8 cellular contexts compared by ENCODE assay signal in the genomic region with DNA sequence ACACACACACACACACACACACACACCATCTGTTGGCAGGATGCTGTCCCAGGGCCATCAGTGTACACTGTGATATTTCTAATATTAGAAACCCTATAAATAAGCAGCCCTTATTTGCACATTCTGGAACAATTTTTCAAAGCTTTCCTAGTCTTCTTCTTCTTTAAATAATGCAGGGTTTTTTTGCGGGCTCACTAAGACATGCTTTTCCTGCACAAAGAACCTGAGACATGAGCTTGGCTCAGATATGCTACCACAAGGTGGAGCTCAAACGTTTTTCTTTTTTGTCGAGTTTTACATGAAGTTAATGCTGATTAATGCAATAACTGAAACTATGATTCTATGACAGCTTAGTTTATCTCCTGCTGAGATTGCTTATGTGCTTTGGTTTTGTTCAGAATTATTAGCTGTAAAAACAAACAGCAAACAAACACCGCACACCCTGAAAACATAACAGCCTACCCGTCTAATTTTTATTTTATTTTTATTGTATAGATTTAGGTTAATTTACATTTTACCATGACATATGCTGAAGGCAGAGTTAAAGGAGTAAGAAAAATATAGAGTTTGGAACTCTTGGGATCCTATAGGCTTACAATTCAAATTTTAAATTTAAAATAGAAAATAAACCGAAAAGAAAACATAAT.
DNase-seq lines count a peak whose midpoint lies in the region; ATAC-seq, FAIRE-seq and TF ChIP-seq lines count a peak whose summit lies in the region.

No MANE protein-coding gene starts in this region.

- H3K4me2 ChIP-seq in A549, result peak overlapping the region; percentile 26
- H3K4me2 ChIP-seq in hepatocyte, result peak overlapping the region; percentile 44

- H3K9me3 ChIP-seq in A549, result no peaks in the 10 kb centered on the region
- H3K9me3 ChIP-seq in hepatocyte (ENCODE audit: low read depth), result no peaks in the 10 kb centered on the region

- DNase-seq in A549 (ENCODE audit: low read depth in 1 of 2, low spot score in 1 of 2), result peak; percentile 66 to 92
- DNase-seq in GM10248 (ENCODE audit: extremely low spot score), result peak; percentile 31
- DNase-seq in Kasumi-1 (lab: John Stamatoyannopoulos, UW), result peak; percentile 24 to 55
- peak; percentile 79 for DNase-seq in amniotic stem cell (lab: John Stamatoyannopoulos, UW)
- DNase-seq in hepatocyte (ENCODE audit: low spot score), result peak; percentile 74
- DNase-seq in stimulated activated effector memory CD8-positive, alpha-beta T cell treated with anti-CD3 and anti-CD28 coated beads, Interleukin-12 subunit alpha, Interleukin-12 subunit beta, amount 100 ng/mL, for 72 hours (ENCODE audit: low spot score in 2 of 2), result no peak
- no peak for DNase-seq in stimulated activated CD4-positive, alpha-beta T cell treated with anti-CD3 and anti-CD28 coated beads, Interleukin-2, amount 100 ng/mL, for 24 hours

- H2AFZ ChIP-seq in hepatocyte, result no peak overlapping the region

- 3% methylated on average over 6 of the region's 6 CpGs for WGBS in A549 (ENCODE audit: missing lambda C conversion rate)
- 48% methylated on average over 6 of the region's 6 CpGs for whole genome bisulfite sequencing in hepatocyte (ENCODE audit: low lambda C conversion rate, missing lambda C conversion rate)

- H3K79me2 ChIP-seq in hepatocyte, result no peaks in the 10 kb centered on the region

- H3K4me1 Mint-ChIP-seq in stimulated activated effector memory CD8-positive, alpha-beta T cell treated with anti-CD3 and anti-CD28 coated beads, Interleukin-12 subunit alpha, Interleukin-12 subunit beta, amount 100 ng/mL, for 72 hours, result no peaks in the 10 kb centered on the region

- TF ChIP-seq EP300 in A549 (IDR thresholded peaks at IDR 0.05), result no peak

- TF ChIP-seq POLR2A in A549 (IDR thresholded peaks at IDR 0.05; ENCODE audit: low read length), result no peak

- H3K9me3 Mint-ChIP-seq in stimulated activated effector memory CD8-positive, alpha-beta T cell treated with anti-CD3 and anti-CD28 coated beads, Interleukin-12 subunit alpha, Interleukin-12 subunit beta, amount 100 ng/mL, for 72 hours, result no peaks in the 10 kb centered on the region

- peak; percentile 82 for TF ChIP-seq CTCF in A549 (IDR thresholded peaks at IDR 0.05)
- TF ChIP-seq CTCF in GM10248 (IDR thresholded peaks at IDR 0.05; ENCODE audit: control extremely low read depth, extremely low read depth, low read depth, missing control alignments), result peak; percentile 52
- peak; percentile 83 for TF ChIP-seq CTCF in hepatocyte (IDR thresholded peaks at IDR 0.05; ENCODE audit: poor library complexity)

- TF ChIP-seq RAD21 in A549 (conservative IDR thresholded peaks at IDR 0.05 in 1 of 2, IDR thresholded peaks at IDR 0.05 in 1 of 2), result peak; percentile 80 to 82

- no peaks in the 10 kb centered on the region for H4K20me1 ChIP-seq in hepatocyte (ENCODE audit: insufficient read depth, poor library complexity, severe bottlenecking)

- no peaks in the 10 kb centered on the region for H3K36me3 Mint-ChIP-seq in stimulated activated effector memory CD8-positive, alpha-beta T cell treated with anti-CD3 and anti-CD28 coated beads, Interleukin-12 subunit alpha, Interleukin-12 subunit beta, amount 100 ng/mL, for 72 hours

- ATAC-seq in A549 (peak; percentile 75), GM21737 (IDR thresholded peaks at IDR 0.05; ENCODE audit: unreplicated experiment) (no peak)
- peak; percentile 39 for ATAC-seq in stimulated activated effector memory CD8-positive, alpha-beta T cell treated with anti-CD3 and anti-CD28 coated beads, Interleukin-12 subunit alpha, Interleukin-12 subunit beta, amount 100 ng/mL, for 72 hours

- H3K27me3 ChIP-seq in hepatocyte, result no peaks in the 10 kb centered on the region

- H3K4me1 ChIP-seq in A549 (peaks cover 43% of the 10 kb centered on the region), hepatocyte (ENCODE audit: insufficient read depth) (peaks cover 20% of the 10 kb centered on the region)

- peak; percentile 97 for FAIRE-seq in A549 (lab: Jason Lieb, UNC)

- H3K4me3 ChIP-seq in A549 (no peak overlapping the region), hepatocyte (no peak overlapping the region)

- no peak overlapping the region for H3K4me3 Mint-ChIP-seq in stimulated activated effector memory CD8-positive, alpha-beta T cell treated with anti-CD3 and anti-CD28 coated beads, Interleukin-12 subunit alpha, Interleukin-12 subunit beta, amount 100 ng/mL, for 72 hours

- POLR2A ChIA-PET in A549 (lab: Yijun Ruan, JAX) (interaction anchor here (0.5 to 1.9 kb wide), 5 partner anchors 61 to 342 kb away, joined by 3 to 8 read pairs (median 3); no protein-coding TSS in a partner anchor), GM10248 (lab: Yijun Ruan, JAX) (no interaction called here)

- no peaks in the 10 kb centered on the region for H3K9me2 ChIP-seq in hepatocyte (replicated peaks; ENCODE audit: insufficient read depth)

- H3K36me3 ChIP-seq in hepatocyte (replicated peaks; ENCODE audit: insufficient read depth, low read depth), result no peaks in the 10 kb centered on the region

- H3K27ac Mint-ChIP-seq in stimulated activated effector memory CD8-positive, alpha-beta T cell treated with anti-CD3 and anti-CD28 coated beads, Interleukin-12 subunit alpha, Interleukin-12 subunit beta, amount 100 ng/mL, for 72 hours, result no peak overlapping the region

- CTCF ChIA-PET in A549 (lab: Yijun Ruan, JAX), result interaction anchor here (0.6 to 5.9 kb wide), 48 partner anchors 9 to 826 kb away, joined by 3 to 54 read pairs (median 5); no protein-coding TSS in a partner anchor
- CTCF ChIA-PET in GM10248 (lab: Yijun Ruan, JAX), result interaction anchor here (0.8 to 2.0 kb wide), 16 partner anchors 9 to 818 kb away, joined by 3 to 8 read pairs (median 4); no protein-coding TSS in a partner anchor

- peak overlapping the region; percentile 92 to 93 for H3K27ac ChIP-seq in A549
- H3K27ac ChIP-seq in hepatocyte, result peak overlapping the region; percentile 80

TF ChIP-seq in A549, 52 proteins besides CTCF, POLR2A, EP300 and RAD21:
- TF ChIP-seq MAFK (IDR thresholded peaks at IDR 0.05; ENCODE audit: partially characterized antibody) (peak; percentile 99), SMC3 (IDR thresholded peaks at IDR 0.05) (peak; percentile 87), HOXB13 (CRISPR knock-in tag; IDR thresholded peaks at IDR 0.05; ENCODE audit: low read depth) (no peak), CEBPB (IDR thresholded peaks at IDR 0.05) (0 out of 4 replicates have a peak, but pooled peaks of 1 of the 2 experiments have one; percentile 29)
- TF ChIP-seq, protein P1, sequence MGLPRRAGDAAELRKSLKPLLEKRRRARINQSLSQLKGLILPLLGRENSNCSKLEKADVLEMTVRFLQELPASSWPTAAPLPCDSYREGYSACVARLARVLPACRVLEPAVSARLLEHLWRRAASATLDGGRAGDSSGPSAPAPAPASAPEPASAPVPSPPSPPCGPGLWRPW (IDR thresholded peaks at IDR 0.05), result no peak
- TF ChIP-seq, protein P2, sequence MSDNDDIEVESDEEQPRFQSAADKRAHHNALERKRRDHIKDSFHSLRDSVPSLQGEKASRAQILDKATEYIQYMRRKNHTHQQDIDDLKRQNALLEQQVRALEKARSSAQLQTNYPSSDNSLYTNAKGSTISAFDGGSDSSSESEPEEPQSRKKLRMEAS (IDR thresholded peaks at IDR 0.05), result 0 out of 2 replicates have a peak, but pooled peaks have one; percentile 44

Comparison
In these comparisons a context has a peak if more than half of its experiments do, and no peak if none do; other contexts are left out.
1. DNase-seq: peak in A549 (2 of 2), GM10248 (single experiment), Kasumi-1 (2 of 2), amniotic stem cell (single experiment) and hepatocyte (single experiment); none in stimulated activated effector memory CD8-positive, alpha-beta T cell treated with anti-CD3 and anti-CD28 coated beads, Interleukin-12 subunit alpha, Interleukin-12 subunit beta, amount 100 ng/mL, for 72 hours (0 of 2) and stimulated activated CD4-positive, alpha-beta T cell treated with anti-CD3 and anti-CD28 coated beads, Interleukin-2, amount 100 ng/mL, for 24 hours (0 of 2).
2. Peak in every context shown above with its lines, with median percentiles within 50 percentile points of each other: CTCF ChIP-seq.